ENCODE assay signal across 8 cellular contexts in the genomic region with DNA sequence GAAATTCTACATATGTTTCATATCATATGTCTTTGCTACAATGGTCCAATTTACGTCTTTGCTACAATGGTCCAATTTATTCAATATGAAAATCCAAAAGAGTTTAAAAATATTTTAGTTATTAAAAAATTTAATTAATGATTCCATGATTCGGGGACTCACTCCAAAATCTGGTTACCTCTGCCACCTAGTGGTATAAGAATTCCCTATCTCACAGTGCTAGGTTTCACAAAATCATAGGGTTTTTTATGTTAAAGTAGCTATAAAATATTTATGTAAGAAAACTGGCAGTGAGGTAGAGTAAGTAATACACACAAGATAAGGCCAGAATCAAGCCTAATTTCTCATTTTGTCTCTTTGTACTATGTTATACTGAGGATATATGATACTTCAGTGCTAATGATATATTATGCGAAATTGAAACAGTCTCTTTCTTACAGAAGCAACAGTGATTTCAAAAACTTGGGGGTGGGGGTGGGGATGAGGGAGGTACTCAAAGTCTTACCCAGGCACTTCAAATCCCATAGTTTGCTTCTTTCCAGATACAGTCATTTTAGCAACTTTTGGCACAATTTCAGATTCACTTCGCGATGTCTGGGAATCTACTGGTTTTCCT. TPM values are rescaled to one million over a fixed set of nuclear protein-coding genes. Genes with fewer than 3 reads are reported as not detected.
DNase-seq lines count a peak whose midpoint lies in the region; ATAC-seq and TF ChIP-seq lines count a peak whose summit lies in the region.

No MANE protein-coding gene starts in this region.

- H3K27me3 Mint-ChIP-seq in brain (no peaks in the 10 kb centered on the region), glutamatergic neuron (ENCODE audit: unreplicated experiment) (no peaks in the 10 kb centered on the region)

- H3K36me3 ChIP-seq in mucosa of descending colon (ENCODE audit: low read depth), result no peaks in the 10 kb centered on the region

- H3K9me3 ChIP-seq in mucosa of descending colon, result no peaks in the 10 kb centered on the region

- H3K9me3 Mint-ChIP-seq in brain (no peaks in the 10 kb centered on the region), glutamatergic neuron (ENCODE audit: unreplicated experiment) (no peaks in the 10 kb centered on the region)

- H3K4me1 Mint-ChIP-seq in brain (no peaks in the 10 kb centered on the region), glutamatergic neuron (ENCODE audit: low read depth, unreplicated experiment) (peaks cover under 1% of the 10 kb centered on the region)

- ATAC-seq in HG03378 (IDR thresholded peaks at IDR 0.05; ENCODE audit: unreplicated experiment) (peak; percentile 21), mucosa of descending colon (no peak), HG02642 (IDR thresholded peaks at IDR 0.05; ENCODE audit: poor library complexity, unreplicated experiment) (no peak), HG03565 (IDR thresholded peaks at IDR 0.05; ENCODE audit: unreplicated experiment) (no peak)

- H3K27ac Mint-ChIP-seq in brain (no peak overlapping the region), glutamatergic neuron (ENCODE audit: unreplicated experiment) (no peak overlapping the region)

- H3K36me3 Mint-ChIP-seq in brain (peaks cover 5% of the 10 kb centered on the region), glutamatergic neuron (ENCODE audit: unreplicated experiment) (no peaks in the 10 kb centered on the region)

- TF ChIP-seq CTCF in brain (conservative IDR thresholded peaks at IDR 0.05), result peak; percentile 55 to 72
- peak; percentile 28 for TF ChIP-seq CTCF in mucosa of descending colon (IDR thresholded peaks at IDR 0.05)
- TF ChIP-seq CTCF in glutamatergic neuron (IDR thresholded peaks at IDR 0.05; ENCODE audit: partially characterized antibody, unreplicated experiment), result no peak

- H3K4me3 Mint-ChIP-seq in brain (no peak overlapping the region), glutamatergic neuron (ENCODE audit: unreplicated experiment) (no peak overlapping the region)

- no peak overlapping the region for H3K4me3 ChIP-seq in mucosa of descending colon

- peak; percentile 20 for DNase-seq in COLO829 (ENCODE audit: low spot score)
- no peak for DNase-seq in mucosa of descending colon
- no peak for DNase-seq in glutamatergic neuron
- DNase-seq in activated CD4-positive, CD25-positive, alpha-beta regulatory T cell treated with anti-CD3 and anti-CD28 coated beads, Interleukin-2, amount 50 U/mL, for 72 hours, result no peak

- intact Hi-C loops in mucosa of descending colon (cut with DNase I, micrococcal nuclease), result no loop called here

- H3K4me1 ChIP-seq in mucosa of descending colon (ENCODE audit: low read depth), result no peaks in the 10 kb centered on the region

RNA-seq across cellular contexts. Expression of gene HBS1L, which starts 52.3 kb away (rescaled TPM):
- 48.5 TPM for polyA plus RNA-seq in brain (ENCODE audit: insufficient read depth, low read depth, low replicate concordance)
- total RNA-seq in mucosa of descending colon (10 to 100 TPM; 43.0 to 68.6 (median 51.3) TPM), glutamatergic neuron (ENCODE audit: unreplicated experiment) (93.4 TPM)

RNA-seq across cellular contexts. Expression of gene ALDH8A1, which starts 52.4 kb away (rescaled TPM):
- polyA plus RNA-seq in brain (ENCODE audit: insufficient read depth, low read depth, low replicate concordance), result not detected
- 1 to 10 TPM in 1 of 3 donors, under 1 TPM in 2; 0.48 to 2.3 (median 0.75) TPM for total RNA-seq in mucosa of descending colon
- 1.8 TPM for total RNA-seq in glutamatergic neuron (ENCODE audit: unreplicated experiment)
